In genomic region chr15:90234519-90234988, GRCh38 we compare ENCODE assay signal across 8 cellular contexts. TPM values are rescaled to one million over a fixed set of nuclear protein-coding genes. Genes with fewer than 3 reads are reported as not detected.
DNase-seq lines count a peak whose midpoint lies in the region; ATAC-seq and TF ChIP-seq lines count a peak whose summit lies in the region.

No MANE protein-coding gene starts in this region.

- H3K79me1 ChIP-seq in IMR-90 (ENCODE audit: low read depth in 1 of 2, low read length in 2 of 2) = peaks cover 19 to 45% of the 10 kb centered on the region in 2 experiments

- H3K27me3 ChIP-seq in IMR-90 (ENCODE audit: control insufficient read depth, insufficient read depth, low read length) = no peaks in the 10 kb centered on the region

- H3K4me1 Mint-ChIP-seq in naive B cell = peaks cover 44 to 62% (median 46%) of the 10 kb centered on the region in 3 donors

- 58% methylated on average over 5 of the region's 10 CpGs; no CpG with 5 or more reads in 1 of the 2 experiments for WGBS in IMR-90 (ENCODE audit: extremely low coverage in 2 of 2, insufficient read length in 1 of 2), 2 experiments

- H4K91ac ChIP-seq in IMR-90 (ENCODE audit: insufficient read depth, low read depth, low read length) = peak overlapping the region; percentile 34; the same call in 1 of the 2 replicates

- in situ Hi-C loops in IMR-90 (cut with MboI; ENCODE audit: low sequenced_read_pairs) = no loop called here

- dilution Hi-C loops in IMR-90 (cut with HindIII; ENCODE audit: low sequenced_read_pairs, unreplicated experiment) = no loop called here

- CTCF ChIA-PET in IMR-90 (lab: Yijun Ruan, JAX) = interaction anchor here (0.7 to 2.4 kb wide), 2 partner anchors 13 to 248 kb away, joined by 4 to 11 read pairs; no protein-coding TSS in a partner anchor

- 0 out of 2 replicates have a peak overlapping the region, but pooled peaks have one; percentile 67 for H2AK5ac ChIP-seq in IMR-90 (ENCODE audit: low read depth, low read length)

- H3K4ac ChIP-seq in IMR-90 (ENCODE audit: low read depth, low read length) = peak overlapping the region; percentile 84

- peak overlapping the region; percentile 90 for H3K14ac ChIP-seq in IMR-90 (replicated peaks; ENCODE audit: low read depth, low read length)

- no peak for TF ChIP-seq CTCF in AG10803 (conservative IDR thresholded peaks at IDR 0.05; ENCODE audit: low read length)
- TF ChIP-seq CTCF in IMR-90 (conservative IDR thresholded peaks at IDR 0.05; ENCODE audit: low read depth, low read length) = no peak
- no peak for TF ChIP-seq CTCF in cardiac fibroblast (IDR thresholded peaks at IDR 0.05; ENCODE audit: low read depth, low read length)

- H2BK5ac ChIP-seq in IMR-90 (ENCODE audit: low read depth, low read length, poor library complexity, severe bottlenecking) = no peak overlapping the region

- no peaks in the 10 kb centered on the region for H3K9me3 ChIP-seq in IMR-90 (ENCODE audit: control insufficient read depth, insufficient read depth, low read length)

- POLR2A ChIA-PET in IMR-90 (lab: Charles Lee; ENCODE audit: unreplicated experiment) = interaction anchor here (0.6 to 1.0 kb wide), 2 partner anchors 15 to 392 kb away, joined by 3 to 6 read pairs; partner anchors contain the start of gene TTLL13

- H3K23ac ChIP-seq in IMR-90 (ENCODE audit: low read depth, low read length) = peak overlapping the region; percentile 78

- 0 out of 2 replicates have a peak, but pooled peaks cover 7% of the 10 kb centered on the region for H4K20me1 ChIP-seq in IMR-90 (ENCODE audit: insufficient read depth, low read length)

- ATAC-seq in IMR-90 (ENCODE audit: low read depth) (no peak), naive B cell (ENCODE audit: low read depth in 2 of 2) (no peak), GM19328 (IDR thresholded peaks at IDR 0.05; ENCODE audit: unreplicated experiment) (no peak), HG03139 (IDR thresholded peaks at IDR 0.05; ENCODE audit: unreplicated experiment) (no peak)

- peak overlapping the region; percentile 19 to 92 for H4K8ac ChIP-seq in IMR-90 (ENCODE audit: low read depth in 2 of 2, low read length in 2 of 2)

- peak overlapping the region; percentile 97 to 99 (median 98) for H3K27ac Mint-ChIP-seq in naive B cell

- H3K4me2 ChIP-seq in IMR-90 (ENCODE audit: low read depth, low read length) = peak overlapping the region; percentile 93

- H3K56ac ChIP-seq in IMR-90 (ENCODE audit: extremely low read depth, insufficient read depth, low read length) = no peak overlapping the region

- H3K18ac ChIP-seq in IMR-90 (ENCODE audit: low read depth, low read length) = peak overlapping the region; percentile 10; the same call in 1 of the 2 replicates

- H3K9me1 ChIP-seq in IMR-90 (ENCODE audit: insufficient read depth, low read length) = peaks cover 18% of the 10 kb centered on the region

- H3K4me1 ChIP-seq in IMR-90 (ENCODE audit: control insufficient read depth, insufficient read depth, low read length) = peaks cover 4% of the 10 kb centered on the region

- H2BK20ac ChIP-seq in IMR-90 (ENCODE audit: low read depth, low read length) = no peak overlapping the region

- peak overlapping the region; percentile 77 for H3K9ac ChIP-seq in IMR-90 (ENCODE audit: low read depth, low read length)

- H3K9me3 Mint-ChIP-seq in naive B cell = no peaks in the 10 kb centered on the region

- H2BK15ac ChIP-seq in IMR-90 (ENCODE audit: low read depth, low read length) = no peak overlapping the region; the same call in 2 of the 3 replicates

- H2BK120ac ChIP-seq in IMR-90 (ENCODE audit: low read depth, low read length) = no peak overlapping the region

- no peak for TF ChIP-seq RAD21 in IMR-90 (IDR thresholded peaks at IDR 0.05; ENCODE audit: low read length)

- H4K5ac ChIP-seq in IMR-90 (ENCODE audit: low read depth, low read length) = peak overlapping the region; percentile 13

- H2AFZ ChIP-seq in IMR-90 (replicated peaks; ENCODE audit: low read length, poor library complexity) = peak overlapping the region; percentile 96

- peaks cover 13 to 20% of the 10 kb centered on the region in 2 donors for H3K36me3 Mint-ChIP-seq in naive B cell

- peak overlapping the region; percentile 80 for H2AK9ac ChIP-seq in IMR-90 (replicated peaks; ENCODE audit: low read depth, low read length, poor library complexity)

- H3K27ac ChIP-seq in IMR-90 (ENCODE audit: insufficient read depth, low read length) = no peak overlapping the region

- DNase-seq in AG10803 (ENCODE audit: low read depth) (no peak), IMR-90 (peak; percentile 12), cardiac fibroblast (ENCODE audit: low read depth in 2 of 2) (peak; percentile 23 to 25), naive B cell (no peak), mesenteric fat pad (ENCODE audit: low spot score) (no peak), NCI-H146 (lab: John Stamatoyannopoulos, UW) (no peak)

- peak overlapping the region; percentile 82 for H3K4me3 ChIP-seq in AG10803 (ENCODE audit: low read length)
- peak overlapping the region; percentile 66 for H3K4me3 ChIP-seq in IMR-90 (ENCODE audit: insufficient read depth, low read depth, low read length)
- H3K4me3 ChIP-seq in cardiac fibroblast (replicated peaks in 1 of 2; ENCODE audit: low read depth in 2 of 2, low read length in 2 of 2) = peak overlapping the region; percentile 68 to 77

- BruUV-seq in IMR-90 (replicated peaks; lab: Mats Ljungman, UMichigan) = no TSS peak

- H3K27me3 Mint-ChIP-seq in naive B cell = no peaks in the 10 kb centered on the region

- no peak for TF ChIP-seq POLR2A in IMR-90 (IDR thresholded peaks at IDR 0.05; ENCODE audit: low read depth, low read length)

- peaks cover 24% of the 10 kb centered on the region for H3K36me3 ChIP-seq in IMR-90 (ENCODE audit: control insufficient read depth, insufficient read depth, low read length)

- H3K4me3 Mint-ChIP-seq in naive B cell = peak overlapping the region; percentile 85 to 97 (median 90)

- intact Hi-C loops in IMR-90 (cut with micrococcal nuclease) = loop anchor here (5.0 kb wide), 1 partner anchor 342 kb away; the partner anchor contains the start of gene AP3S2

TF ChIP-seq in IMR-90, 13 proteins besides CTCF, POLR2A, EP300 and RAD21:
- TF ChIP-seq CEBPB (IDR thresholded peaks at IDR 0.05; ENCODE audit: low read depth, low read length) = peak; percentile 84
- TF ChIP-seq ELK1 (IDR thresholded peaks at IDR 0.05; ENCODE audit: borderline replicate concordance, low read depth, low read length) = no peak

RNA-seq across cellular contexts. Expression of gene GDPGP1, which starts 0.5 kb away (rescaled TPM):
- 3.9 and 4.1 TPM in 2 replicates for total RNA-seq in IMR-90 (2012; rRNA removed)
- polyA plus RNA-seq in IMR-90 (2012; rRNA removed) = 1.3 and 2.3 TPM in 2 replicates
- polyA plus RNA-seq in IMR-90 (2012; cell fraction: cytosol; rRNA removed) = 1.7 and 2.0 TPM in 2 replicates
- 2.9 and 3.1 TPM in 2 replicates for polyA plus RNA-seq in IMR-90 (2012; cell fraction: nucleus; rRNA removed; ENCODE audit: low replicate concordance)
- polyA plus RNA-seq in naive B cell (ENCODE audit: low read depth in 6 of 6) = 1 to 10 TPM in 4 of 6 donors, under 1 TPM in 2; 0.70 to 2.1 (median 1.3) TPM
- total RNA-seq in mesenteric fat pad = 8.1 TPM

RNA-seq across cellular contexts. Expression of gene CIB1, which starts 0.8 kb away (rescaled TPM):
- total RNA-seq in IMR-90 (2012; rRNA removed) (29.4 and 31.5 TPM in 2 replicates), mesenteric fat pad (58.0 TPM)
- polyA plus RNA-seq in IMR-90 (2012; rRNA removed) (94.1 and 102 TPM in 2 replicates), naive B cell (ENCODE audit: low read depth in 6 of 6) (100 to 1,000 TPM; 204 to 259 (median 235) TPM)
- polyA plus RNA-seq in IMR-90 (2012; cell fraction: cytosol; rRNA removed) = 72.2 and 86.5 TPM in 2 replicates
- polyA plus RNA-seq in IMR-90 (2012; cell fraction: nucleus; rRNA removed; ENCODE audit: low replicate concordance) = 53.8 and 83.0 TPM in 2 replicates

RNA-seq across cellular contexts. Expression of gene TTLL13, which starts 14.8 kb away (rescaled TPM):
- total RNA-seq in IMR-90 (2012; rRNA removed) (not detected in 2 replicates), mesenteric fat pad (not detected)
- polyA plus RNA-seq in IMR-90 (2012; rRNA removed) (0.10 TPM in 1 of 2 replicates, not detected in the other), naive B cell (ENCODE audit: low read depth in 6 of 6) (1 to 10 TPM in 1 of 6 donors, under 1 TPM in 3, not detected in 2; 0.11 to 1.4 (median 0.34) TPM)
- not detected in 2 replicates for polyA plus RNA-seq in IMR-90 (2012; cell fraction: cytosol; rRNA removed)
- polyA plus RNA-seq in IMR-90 (2012; cell fraction: nucleus; rRNA removed; ENCODE audit: low replicate concordance) = 0.10 and 0.29 TPM in 2 replicates

RNA-seq across cellular contexts. Expression of gene NGRN, which starts 30.9 kb away (rescaled TPM):
- 39.6 and 44.2 TPM in 2 replicates for total RNA-seq in IMR-90 (2012; rRNA removed)
- 40.3 and 46.2 TPM in 2 replicates for polyA plus RNA-seq in IMR-90 (2012; rRNA removed)
- polyA plus RNA-seq in IMR-90 (2012; cell fraction: cytosol; rRNA removed) = 23.0 and 24.4 TPM in 2 replicates
- polyA plus RNA-seq in IMR-90 (2012; cell fraction: nucleus; rRNA removed; ENCODE audit: low replicate concordance) = 10.3 and 24.2 TPM in 2 replicates
- polyA plus RNA-seq in naive B cell (ENCODE audit: low read depth in 6 of 6) = 10 to 100 TPM; 33.6 to 80.2 (median 54.1) TPM
- 77.8 TPM for total RNA-seq in mesenteric fat pad

RNA-seq across cellular contexts. Expression of gene SEMA4B, which starts 33.4 kb away (rescaled TPM):
- total RNA-seq in IMR-90 (2012; rRNA removed) (5.0 and 6.9 TPM in 2 replicates), mesenteric fat pad (15.8 TPM)
- polyA plus RNA-seq in IMR-90 (2012; rRNA removed) (22.5 and 27.5 TPM in 2 replicates), naive B cell (ENCODE audit: low read depth in 6 of 6) (100 to 1,000 TPM in 4 of 6 donors, 10 to 100 TPM in 2; 96.8 to 172 (median 103) TPM)
- 12.9 and 29.8 TPM in 2 replicates for polyA plus RNA-seq in IMR-90 (2012; cell fraction: cytosol; rRNA removed)
- polyA plus RNA-seq in IMR-90 (2012; cell fraction: nucleus; rRNA removed; ENCODE audit: low replicate concordance) = 23.9 and 48.0 TPM in 2 replicates

Comparison
In these comparisons a context has a peak if more than half of its experiments do, and no peak if none do; other contexts are left out.
1. DNase-seq: peak in IMR-90 (single experiment) and cardiac fibroblast (2 of 2); none in AG10803 (single experiment), naive B cell (single experiment), mesenteric fat pad (single experiment) and NCI-H146 (single experiment).
2. Peak in every context shown above with its lines, with median percentiles within 50 percentile points of each other: H3K4me3 ChIP-seq.